8 cellular contexts compared by ENCODE assay signal in the genomic region with DNA sequence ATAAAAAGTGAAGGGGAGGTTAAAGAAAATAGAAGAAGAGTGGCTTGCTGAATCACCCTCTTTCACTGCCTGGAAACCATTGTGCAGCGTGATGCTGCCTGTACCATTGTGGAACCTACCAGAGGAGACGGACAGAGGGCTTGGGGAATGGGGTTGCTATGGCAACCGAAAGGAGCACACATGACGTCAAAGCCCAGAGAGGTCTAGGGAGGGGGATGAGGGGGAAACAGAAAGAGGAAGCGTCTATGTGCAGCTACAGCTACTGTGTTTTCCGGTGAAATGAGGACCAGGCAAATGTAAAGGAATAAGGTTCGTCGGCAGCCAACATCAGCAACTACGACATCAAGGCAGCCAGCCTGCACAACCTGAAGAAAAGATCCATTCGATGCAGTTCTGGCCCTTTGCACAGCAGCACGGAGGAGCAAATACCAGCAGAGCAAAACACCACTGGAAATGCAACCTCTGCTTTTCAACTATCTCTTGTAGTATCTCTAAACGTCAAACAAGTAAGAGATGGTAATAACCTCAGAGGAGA. TPM values are rescaled to one million over a fixed set of nuclear protein-coding genes. Genes with fewer than 3 reads are reported as not detected.
DNase-seq lines count a peak whose midpoint lies in the region; ATAC-seq and TF ChIP-seq lines count a peak whose summit lies in the region.

A gene (minus strand): TSS at position 110 of the 535 bp plus-strand sequence.

- no peak within 1 kb of the TSS for H3K27ac Mint-ChIP-seq in activated CD8-positive, alpha-beta T cell treated with anti-CD3 and anti-CD28 coated beads for 36 hours

- DNase-seq in activated effector memory CD4-positive, alpha-beta T cell treated with anti-CD3 and anti-CD28 coated beads, Interleukin-2, amount 50 U/mL, for 16 hours, result peak; percentile 73
- no peak for DNase-seq in activated effector memory CD4-positive, alpha-beta T cell treated with Interleukin-2 at 50 U/mL for 16 hours
- DNase-seq in NCI-H2107 treated with DMSO at 0.1 percent for 48 hours (lab: John Stamatoyannopoulos, UW; ENCODE audit: unreplicated experiment), result peak; percentile 51
- DNase-seq in activated CD8-positive, alpha-beta T cell treated with anti-CD3 and anti-CD28 coated beads for 36 hours, result peak; percentile 68
- peak; percentile 29 for DNase-seq in epithelial cell of proximal tubule (ENCODE audit: low read depth)
- peak; percentile 96 for DNase-seq in midbrain (lab: John Stamatoyannopoulos, UW)
- DNase-seq in stimulated activated CD8-positive, alpha-beta memory T cell treated with anti-CD3 and anti-CD28 coated beads, Interleukin-4, amount 100 ng/mL, for 4 hours (ENCODE audit: low read depth in 2 of 2, low spot score in 1 of 2), result peak; percentile 0 to 9

- intact Hi-C loops in activated CD8-positive, alpha-beta T cell treated with anti-CD3 and anti-CD28 coated beads for 36 hours (cut with micrococcal nuclease), result no loop called here

- H3K36me3 Mint-ChIP-seq in activated CD8-positive, alpha-beta T cell treated with anti-CD3 and anti-CD28 coated beads for 36 hours (ENCODE audit: low read depth), result no peaks in the 10 kb centered on the region

- peaks cover 8% of the 10 kb centered on the region for H3K4me1 Mint-ChIP-seq in activated CD8-positive, alpha-beta T cell treated with anti-CD3 and anti-CD28 coated beads for 36 hours (ENCODE audit: low read depth)

- H3K4me3 ChIP-seq in epithelial cell of proximal tubule (ENCODE audit: low read depth, low read length), result peak within 1 kb of the TSS; percentile 44

- peak; percentile 98 for ATAC-seq in HG02973 (IDR thresholded peaks at IDR 0.05; ENCODE audit: unreplicated experiment)
- peak; percentile 99 for ATAC-seq in activated CD8-positive, alpha-beta T cell treated with anti-CD3 and anti-CD28 coated beads for 36 hours

- H3K9me3 Mint-ChIP-seq in activated CD8-positive, alpha-beta T cell treated with anti-CD3 and anti-CD28 coated beads for 36 hours, result no peaks in the 10 kb centered on the region

- CTCF ChIA-PET in activated CD8-positive, alpha-beta T cell treated with anti-CD3 and anti-CD28 coated beads for 36 hours (lab: Charles Lee), result no interaction called here

- no peaks in the 10 kb centered on the region for H3K27me3 Mint-ChIP-seq in activated CD8-positive, alpha-beta T cell treated with anti-CD3 and anti-CD28 coated beads for 36 hours

- peak within 1 kb of the TSS; percentile 62 for H3K4me3 Mint-ChIP-seq in activated CD8-positive, alpha-beta T cell treated with anti-CD3 and anti-CD28 coated beads for 36 hours

- TF ChIP-seq CTCF in activated CD8-positive, alpha-beta T cell treated with anti-CD3 and anti-CD28 coated beads for 36 hours (IDR thresholded peaks at IDR 0.05), result no peak
- TF ChIP-seq CTCF in epithelial cell of proximal tubule (conservative IDR thresholded peaks at IDR 0.05; ENCODE audit: low read depth, low read length), result no peak

- POLR2A ChIA-PET in activated CD8-positive, alpha-beta T cell treated with anti-CD3 and anti-CD28 coated beads for 36 hours (lab: Charles Lee), result no interaction called here

RNA-seq across cellular contexts. Expression of the gene that starts here (rescaled TPM):
- not detected for total RNA-seq in activated CD8-positive, alpha-beta T cell treated with anti-CD3 and anti-CD28 coated beads for 36 hours
- 1.3 and 2.2 TPM in 2 replicates for total RNA-seq in epithelial cell of proximal tubule

Comparison
In these comparisons a context has a peak if more than half of its experiments do, and no peak if none do; other contexts are left out.
1. Peak in DNase-seq and ATAC-seq in activated CD8-positive, alpha-beta T cell treated with anti-CD3 and anti-CD28 coated beads for 36 hours; RNA of the gene not detected or under 1 TPM.